In genomic region chr4:105417624-105418023, GRCh38 we compare ENCODE assay signal across 1 cellular context.
A peak's percentile ranks its signal among the peaks of the same experiment; 100 is the strongest.
TF ChIP-seq lines count a peak whose summit lies in the region.

No MANE protein-coding gene starts in this region.

TF ChIP-seq in HepG2, 621 proteins besides CTCF, POLR2A, EP300 and RAD21 (continued from another document and continues in another):
- TF ChIP-seq ZBTB4 (CRISPR knock-in tag; IDR thresholded peaks at IDR 0.05; ENCODE audit: borderline replicate concordance) (no peak), ZNF24 (IDR thresholded peaks at IDR 0.05) (no peak), STAG1 (CRISPR knock-in tag; IDR thresholded peaks at IDR 0.05) (no peak), GLI4 (CRISPR knock-in tag; IDR thresholded peaks at IDR 0.05; ENCODE audit: borderline replicate concordance) (no peak), ZNF431 (CRISPR knock-in tag; IDR thresholded peaks at IDR 0.05; ENCODE audit: borderline replicate concordance, low read depth) (no peak), ZNF780A (CRISPR knock-in tag; IDR thresholded peaks at IDR 0.05) (no peak), HNF1B (CRISPR knock-in tag; IDR thresholded peaks at IDR 0.05) (no peak), ZNF883 (CRISPR knock-in tag; IDR thresholded peaks at IDR 0.05; ENCODE audit: not compliant biosample characterization) (no peak), ESRRA (CRISPR knock-in tag; IDR thresholded peaks at IDR 0.05; ENCODE audit: low read depth) (no peak), ZGPAT (CRISPR knock-in tag; IDR thresholded peaks at IDR 0.05) (peak; percentile 47; the same call in 1 of the 2 replicates), HNRNPK (IDR thresholded peaks at IDR 0.05; ENCODE audit: low read depth, low read length, poor library complexity, severe bottlenecking) (no peak), MATR3 (CRISPR knock-in tag; IDR thresholded peaks at IDR 0.05) (no peak), DMAP1 (CRISPR knock-in tag; IDR thresholded peaks at IDR 0.05) (no peak; the same call in 1 of the 2 replicates), ZNF577 (CRISPR knock-in tag; IDR thresholded peaks at IDR 0.05; ENCODE audit: borderline replicate concordance, low read depth) (no peak), ATF4 (CRISPR knock-in tag; IDR thresholded peaks at IDR 0.05) (no peak), ZNF770 (CRISPR knock-in tag; IDR thresholded peaks at IDR 0.05) (no peak), REPIN1 (CRISPR knock-in tag; IDR thresholded peaks at IDR 0.05; ENCODE audit: borderline replicate concordance, low read depth) (peak; percentile 58; the same call in 1 of the 2 replicates), IRF2 (CRISPR knock-in tag; IDR thresholded peaks at IDR 0.05) (peak; percentile 70; the same call in 1 of the 2 replicates), ZNF143 (CRISPR knock-in tag; IDR thresholded peaks at IDR 0.05) (no peak), ZNF670 (CRISPR knock-in tag; IDR thresholded peaks at IDR 0.05; ENCODE audit: borderline replicate concordance) (0 out of 2 replicates have a peak, but pooled peaks have one; percentile 61), ZFP90 (CRISPR knock-in tag; IDR thresholded peaks at IDR 0.05; ENCODE audit: borderline replicate concordance) (no peak), KAT8 (CRISPR knock-in tag; IDR thresholded peaks at IDR 0.05) (0 out of 2 replicates have a peak, but pooled peaks have one; percentile 38), ATAD3A (CRISPR knock-in tag; IDR thresholded peaks at IDR 0.05) (no peak), ZFP62 (CRISPR knock-in tag; IDR thresholded peaks at IDR 0.05) (no peak), CREM (IDR thresholded peaks at IDR 0.05) (peak; percentile 15; the same call in 1 of the 2 replicates), CREM (CRISPR knock-in tag; IDR thresholded peaks at IDR 0.05) (no peak), ZBTB20 (CRISPR knock-in tag; IDR thresholded peaks at IDR 0.05; ENCODE audit: borderline replicate concordance, low read depth) (no peak), ZNF549 (CRISPR knock-in tag; IDR thresholded peaks at IDR 0.05) (no peak), JUND (CRISPR knock-in tag; IDR thresholded peaks at IDR 0.05) (peak; percentile 47; the same call in 1 of the 2 replicates), ISL2 (CRISPR knock-in tag; IDR thresholded peaks at IDR 0.05) (0 out of 2 replicates have a peak, but pooled peaks have one; percentile 30), SKI (IDR thresholded peaks at IDR 0.05; ENCODE audit: partially characterized antibody) (no peak), NCOA2 (CRISPR knock-in tag; IDR thresholded peaks at IDR 0.05) (peak; percentile 57), ARID5B (CRISPR knock-in tag; IDR thresholded peaks at IDR 0.05) (peak; percentile 94), ZNF546 (CRISPR knock-in tag; conservative IDR thresholded peaks at IDR 0.05) (no peak), ZNF331 (CRISPR knock-in tag; IDR thresholded peaks at IDR 0.05) (peak; percentile 50; the same call in 1 of the 2 replicates), TCF7 (IDR thresholded peaks at IDR 0.05; ENCODE audit: low read depth) (0 out of 2 replicates have a peak, but pooled peaks have one; percentile 14), RNF219 (CRISPR knock-in tag; IDR thresholded peaks at IDR 0.05) (no peak), NR2F1 (CRISPR knock-in tag; IDR thresholded peaks at IDR 0.05) (peak in 1 of 2 experiments; percentile 56; a peak in 2 of 4 replicates)
- TF ChIP-seq, protein P1, sequence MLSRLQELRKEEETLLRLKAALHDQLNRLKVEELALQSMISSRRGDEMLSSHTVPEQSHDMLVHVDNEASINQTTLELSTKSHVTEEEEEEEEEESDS (CRISPR knock-in tag; IDR thresholded peaks at IDR 0.05; ENCODE audit: borderline replicate concordance) = no peak
- TF ChIP-seq, protein P2, sequence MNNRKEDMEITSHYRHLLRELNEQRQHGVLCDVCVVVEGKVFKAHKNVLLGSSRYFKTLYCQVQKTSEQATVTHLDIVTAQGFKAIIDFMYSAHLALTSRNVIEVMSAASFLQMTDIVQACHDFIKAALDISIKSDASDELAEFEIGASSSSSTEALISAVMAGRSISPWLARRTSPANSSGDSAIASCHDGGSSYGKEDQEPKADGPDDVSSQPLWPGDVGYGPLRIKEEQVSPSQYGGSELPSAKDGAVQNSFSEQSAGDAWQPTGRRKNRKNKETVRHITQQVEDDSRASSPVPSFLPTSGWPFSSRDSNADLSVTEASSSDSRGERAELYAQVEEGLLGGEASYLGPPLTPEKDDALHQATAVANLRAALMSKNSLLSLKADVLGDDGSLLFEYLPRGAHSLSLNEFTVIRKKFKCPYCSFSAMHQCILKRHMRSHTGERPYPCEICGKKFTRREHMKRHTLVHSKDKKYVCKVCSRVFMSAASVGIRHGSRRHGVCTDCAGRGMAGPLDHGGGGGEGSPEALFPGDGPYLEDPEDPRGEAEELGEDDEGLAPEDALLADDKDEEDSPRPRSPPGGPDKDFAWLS (CRISPR knock-in tag; IDR thresholded peaks at IDR 0.05; ENCODE audit: borderline replicate concordance) = no peak
- TF ChIP-seq, protein P3, sequence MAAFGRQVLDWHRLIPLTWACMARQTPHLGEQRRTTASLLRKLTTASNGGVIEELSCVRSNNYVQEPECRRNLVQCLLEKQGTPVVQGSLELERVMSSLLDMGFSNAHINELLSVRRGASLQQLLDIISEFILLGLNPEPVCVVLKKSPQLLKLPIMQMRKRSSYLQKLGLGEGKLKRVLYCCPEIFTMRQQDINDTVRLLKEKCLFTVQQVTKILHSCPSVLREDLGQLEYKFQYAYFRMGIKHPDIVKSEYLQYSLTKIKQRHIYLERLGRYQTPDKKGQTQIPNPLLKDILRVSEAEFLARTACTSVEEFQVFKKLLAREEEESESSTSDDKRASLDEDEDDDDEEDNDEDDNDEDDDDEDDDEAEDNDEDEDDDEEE (CRISPR knock-in tag; IDR thresholded peaks at IDR 0.05) = no peak
